Comparison of ENCODE assay signal across 8 cellular contexts in genomic region chr6:73451166-73452106, GRCh38. TPM values are rescaled to one million over a fixed set of nuclear protein-coding genes. Genes with fewer than 3 reads are reported as not detected.
DNase-seq lines count a peak whose midpoint lies in the region; ATAC-seq, FAIRE-seq and TF ChIP-seq lines count a peak whose summit lies in the region.

No MANE protein-coding gene starts in this region.

- peaks cover 29% of the 10 kb centered on the region for H3K4me1 ChIP-seq in Karpas-422 (ENCODE audit: low read length)
- no peaks in the 10 kb centered on the region for H3K4me1 ChIP-seq in iPS-18a (ENCODE audit: control insufficient read depth, low read depth, low read length)
- H3K4me1 ChIP-seq in spleen = peaks cover 5 to 92% (median 37%) of the 10 kb centered on the region in 6 donors

- ATAC-seq in GM21619 (IDR thresholded peaks at IDR 0.05; ENCODE audit: unreplicated experiment) = peak; percentile 53

- peak overlapping the region in 3 of 5 experiments; percentile 27 to 57 (median 43) for H3K4me3 Mint-ChIP-seq in brain

- WGBS in spleen, 5 donors = 0 to 1% (median 0%) methylated on average over 38 to 80 of the region's 80 CpGs

- H3K36me3 ChIP-seq in Karpas-422 (ENCODE audit: insufficient read depth, low read length) (peaks cover 11% of the 10 kb centered on the region; the same call in 1 of the 2 replicates), iPS-18a (ENCODE audit: control insufficient read depth, low read depth, low read length) (no peaks in the 10 kb centered on the region), spleen (peaks cover 0 to 25% (median 0%) of the 10 kb centered on the region in 6 donors)

- intact Hi-C loops in spleen (cut with DNase I; ENCODE audit: low total_unique reads) = no loop called here

- no peak for TF ChIP-seq POLR2A in spleen (IDR thresholded peaks at IDR 0.05)

- H3K27ac Mint-ChIP-seq in brain = no peak overlapping the region

- peak overlapping the region; percentile 95 for H3K4me2 ChIP-seq in Karpas-422 (ENCODE audit: low read depth, low read length, poor library complexity, severe bottlenecking)

- DNase-seq in ELF-1 (ENCODE audit: low read depth, low spot score) (peak; percentile 78), Karpas-422 (peak; percentile 90), T1000 (lab: John Stamatoyannopoulos, UW) (peak; percentile 41), spleen (peak; percentile 92), D721Med (ENCODE audit: insufficient read length, low spot score) (no peak)

- H3K79me2 ChIP-seq in Karpas-422 (ENCODE audit: low read length) = peaks cover 61% of the 10 kb centered on the region

- no peak for TF ChIP-seq CTCF in brain (conservative IDR thresholded peaks at IDR 0.05)
- peak in 1 of 11 experiments; percentile 6 for TF ChIP-seq CTCF in spleen (IDR thresholded peaks at IDR 0.05 in 8 of 11, conservative IDR thresholded peaks at IDR 0.05 in 3 of 11)
- no peak for TF ChIP-seq CTCF in D721Med (IDR thresholded peaks at IDR 0.05; ENCODE audit: insufficient read depth, missing control alignments)

- H3K27me3 Mint-ChIP-seq in brain = peaks cover 31% of the 10 kb centered on the region

- peaks cover 4% of the 10 kb centered on the region for H3K36me3 Mint-ChIP-seq in brain

- H3K9me2 ChIP-seq in Karpas-422 (replicated peaks; ENCODE audit: insufficient read depth, low read length) = no peaks in the 10 kb centered on the region

- H3K27ac ChIP-seq in Karpas-422 (ENCODE audit: low read length) (peak overlapping the region; percentile 83), iPS-18a (ENCODE audit: low read length) (no peak overlapping the region), spleen (peak overlapping the region; percentile 89 to 96 (median 94))

- H4K20me1 ChIP-seq in Karpas-422 (ENCODE audit: insufficient read depth, low read depth, low read length) = no peaks in the 10 kb centered on the region

- no peak for FAIRE-seq in D721Med (lab: Jason Lieb, UNC)

- peak overlapping the region; percentile 81 for H3K4me3 ChIP-seq in Karpas-422 (ENCODE audit: low read length)
- H3K4me3 ChIP-seq in iPS-18a (ENCODE audit: low read length) = peak overlapping the region; percentile 69
- H3K4me3 ChIP-seq in spleen = peak overlapping the region; percentile 67 to 96 (median 85)

- peak overlapping the region; percentile 88 for H3K9ac ChIP-seq in Karpas-422 (ENCODE audit: low read length)
- peak overlapping the region; percentile 57 for H3K9ac ChIP-seq in iPS-18a (ENCODE audit: low read length)

- H3K9me3 Mint-ChIP-seq in brain = peaks cover 2 to 21% (median 4%) of the 10 kb centered on the region in 5 experiments

- H3K9me3 ChIP-seq in Karpas-422 (ENCODE audit: low read length) (no peaks in the 10 kb centered on the region), iPS-18a (ENCODE audit: control insufficient read depth, low read depth, low read length) (no peaks in the 10 kb centered on the region), spleen (no peaks in the 10 kb centered on the region)

- H2AFZ ChIP-seq in Karpas-422 (ENCODE audit: low read length) = peak overlapping the region; percentile 89

- H3K4me1 Mint-ChIP-seq in brain = no peaks in the 10 kb centered on the region

- H3K27me3 ChIP-seq in Karpas-422 (ENCODE audit: low read length) (no peaks in the 10 kb centered on the region), iPS-18a (ENCODE audit: control insufficient read depth, insufficient read depth, low read length) (peaks cover 11% of the 10 kb centered on the region), spleen (replicated peaks in 1 of 7) (no peaks in the 10 kb centered on the region)

RNA-seq across cellular contexts. Expression of gene CGAS, which starts 0.7 kb away (rescaled TPM):
- total RNA-seq in Karpas-422 (2014; rRNA removed; shearing (Covaris generic); ENCODE audit: low replicate concordance) = 10.7 and 12.8 TPM in 2 replicates
- polyA plus RNA-seq in brain (ENCODE audit: insufficient read depth, low read depth, low replicate concordance) (1.2 TPM), spleen (1 to 10 TPM; 3.2 to 8.8 (median 3.5) TPM)
- total RNA-seq in spleen = 10 to 100 TPM; 14.4 to 24.3 (median 20.9) TPM

RNA-seq across cellular contexts. Expression of gene MTO1, which starts 10.1 kb away (rescaled TPM):
- 42.9 and 65.9 TPM in 2 replicates for total RNA-seq in Karpas-422 (2014; rRNA removed; shearing (Covaris generic); ENCODE audit: low replicate concordance)
- polyA plus RNA-seq in brain (ENCODE audit: insufficient read depth, low read depth, low replicate concordance) = 14.1 TPM
- 10 to 100 TPM; 31.7 to 50.2 (median 45.3) TPM for total RNA-seq in spleen
- 10 to 100 TPM; 17.8 to 26.4 (median 23.6) TPM for polyA plus RNA-seq in spleen

RNA-seq across cellular contexts. Expression of gene DDX43, which starts 56.8 kb away (rescaled TPM):
- not detected in 2 replicates for total RNA-seq in Karpas-422 (2014; rRNA removed; shearing (Covaris generic); ENCODE audit: low replicate concordance)
- not detected for polyA plus RNA-seq in brain (ENCODE audit: insufficient read depth, low read depth, low replicate concordance)
- total RNA-seq in spleen = 1 to 10 TPM in 5 of 7 donors, under 1 TPM in 2; 0.34 to 1.5 (median 1.2) TPM
- polyA plus RNA-seq in spleen = under 1 TPM; 0.44 to 0.85 (median 0.45) TPM
